3 cellular contexts compared by ENCODE assay signal in genomic region chr16:1770328-1771071, GRCh38.
TF ChIP-seq lines count a peak whose summit lies in the region.

No MANE protein-coding gene starts in this region.

TF ChIP-seq in A549, 52 proteins besides CTCF, POLR2A, EP300 and RAD21:
- TF ChIP-seq HEYL (CRISPR knock-in tag; IDR thresholded peaks at IDR 0.05) (no peak), PBX3 (IDR thresholded peaks at IDR 0.05) (no peak), ZSCAN20 (CRISPR knock-in tag; IDR thresholded peaks at IDR 0.05) (no peak), NPAS2 (CRISPR knock-in tag; IDR thresholded peaks at IDR 0.05; ENCODE audit: borderline replicate concordance) (no peak)
- TF ChIP-seq, protein P1, sequence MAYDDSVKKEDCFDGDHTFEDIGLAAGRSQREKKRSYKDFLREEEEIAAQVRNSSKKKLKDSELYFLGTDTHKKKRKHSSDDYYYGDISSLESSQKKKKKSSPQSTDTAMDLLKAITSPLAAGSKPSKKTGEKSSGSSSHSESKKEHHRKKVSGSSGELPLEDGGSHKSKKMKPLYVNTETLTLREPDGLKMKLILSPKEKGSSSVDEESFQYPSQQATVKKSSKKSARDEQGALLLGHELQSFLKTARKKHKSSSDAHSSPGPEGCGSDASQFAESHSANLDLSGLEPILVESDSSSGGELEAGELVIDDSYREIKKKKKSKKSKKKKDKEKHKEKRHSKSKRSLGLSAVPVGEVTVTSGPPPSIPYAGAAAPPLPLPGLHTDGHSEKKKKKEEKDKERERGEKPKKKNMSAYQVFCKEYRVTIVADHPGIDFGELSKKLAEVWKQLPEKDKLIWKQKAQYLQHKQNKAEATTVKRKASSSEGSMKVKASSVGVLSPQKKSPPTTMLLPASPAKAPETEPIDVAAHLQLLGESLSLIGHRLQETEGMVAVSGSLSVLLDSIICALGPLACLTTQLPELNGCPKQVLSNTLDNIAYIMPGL (CRISPR knock-in tag; IDR thresholded peaks at IDR 0.05; ENCODE audit: borderline replicate concordance): no peak
TF ChIP-seq in A549: peak in this region for 0.

TF ChIP-seq in SK-N-SH treated with all-trans-retinoic acid at 6 μM for 48 hours, 23 proteins besides CTCF, POLR2A, EP300 and RAD21:
- TF ChIP-seq ZNF70 (CRISPR knock-in tag; IDR thresholded peaks at IDR 0.05) (no peak), ZC3H10 (CRISPR knock-in tag; IDR thresholded peaks at IDR 0.05) (no peak), ESRRG (CRISPR knock-in tag; IDR thresholded peaks at IDR 0.05) (no peak), TSHZ2 (CRISPR knock-in tag; IDR thresholded peaks at IDR 0.05) (no peak), ZNF8 (CRISPR knock-in tag; IDR thresholded peaks at IDR 0.05) (no peak)

TF ChIP-seq in GM12878, 131 proteins besides CTCF, POLR2A, EP300 and RAD21 (continues in another document):
- TF ChIP-seq BHLHE40 (IDR thresholded peaks at IDR 0.05; ENCODE audit: borderline replicate concordance in 1 of 2, low read depth in 2 of 2, low read length in 1 of 2) (peak; percentile 39 to 71; a peak in 3 of 4 replicates), SREBF2 (IDR thresholded peaks at IDR 0.05; ENCODE audit: low read length) (no peak), MXI1 (IDR thresholded peaks at IDR 0.05; ENCODE audit: low read depth, low read length) (no peak; the same call in 1 of the 2 replicates), POU2F2 (IDR thresholded peaks at IDR 0.05; ENCODE audit: borderline replicate concordance, low read depth, low read length) (0 out of 3 replicates have a peak, but pooled peaks have one; percentile 10), JUNB (IDR thresholded peaks at IDR 0.05) (no peak), REST (IDR thresholded peaks at IDR 0.05; ENCODE audit: low read depth, low read length) (no peak), HDAC6 (IDR thresholded peaks at IDR 0.05; ENCODE audit: unreplicated experiment) (no peak), ZNF207 (IDR thresholded peaks at IDR 0.05; ENCODE audit: borderline replicate concordance) (peak; percentile 36; the same call in 1 of the 2 replicates), IKZF1 (conservative IDR thresholded peaks at IDR 0.05) (no peak), HSF1 (IDR thresholded peaks at IDR 0.05; ENCODE audit: low read depth, low read length) (no peak), CUX1 (IDR thresholded peaks at IDR 0.05; ENCODE audit: insufficient replicate concordance, low read depth, low read length) (no peak), PRDM15 (CRISPR knock-in tag; IDR thresholded peaks at IDR 0.05) (no peak), BCL11A (IDR thresholded peaks at IDR 0.05; ENCODE audit: low read depth, low read length) (no peak), MYC (IDR thresholded peaks at IDR 0.05; ENCODE audit: insufficient read depth, insufficient read length, insufficient replicate concordance, low read length, severe bottlenecking) (no peak), CHD1 (IDR thresholded peaks at IDR 0.05; ENCODE audit: low read depth, low read length) (no peak), BMI1 (IDR thresholded peaks at IDR 0.05; ENCODE audit: borderline replicate concordance) (no peak), TBL1XR1 (IDR thresholded peaks at IDR 0.05; ENCODE audit: low read depth, low read length) (no peak), ZNF592 (IDR thresholded peaks at IDR 0.05) (no peak), MAX (IDR thresholded peaks at IDR 0.05; ENCODE audit: low read depth, low read length) (no peak), CEBPB (IDR thresholded peaks at IDR 0.05; ENCODE audit: borderline replicate concordance in 1 of 2, low read depth in 2 of 2, low read length in 2 of 2) (no peak), JUND (IDR thresholded peaks at IDR 0.05; ENCODE audit: low read depth, low read length) (no peak), ATF7 (IDR thresholded peaks at IDR 0.05; ENCODE audit: low read depth) (no peak), NBN (IDR thresholded peaks at IDR 0.05) (no peak), RBBP5 (conservative IDR thresholded peaks at IDR 0.05) (no peak), PAX5 (IDR thresholded peaks at IDR 0.05; ENCODE audit: borderline replicate concordance, low read depth, low read length) (peak; percentile 21; the same call in 1 of the 2 replicates), YY1 (IDR thresholded peaks at IDR 0.05; ENCODE audit: low read depth, low read length) (no peak)
- TF ChIP-seq, protein P2, sequence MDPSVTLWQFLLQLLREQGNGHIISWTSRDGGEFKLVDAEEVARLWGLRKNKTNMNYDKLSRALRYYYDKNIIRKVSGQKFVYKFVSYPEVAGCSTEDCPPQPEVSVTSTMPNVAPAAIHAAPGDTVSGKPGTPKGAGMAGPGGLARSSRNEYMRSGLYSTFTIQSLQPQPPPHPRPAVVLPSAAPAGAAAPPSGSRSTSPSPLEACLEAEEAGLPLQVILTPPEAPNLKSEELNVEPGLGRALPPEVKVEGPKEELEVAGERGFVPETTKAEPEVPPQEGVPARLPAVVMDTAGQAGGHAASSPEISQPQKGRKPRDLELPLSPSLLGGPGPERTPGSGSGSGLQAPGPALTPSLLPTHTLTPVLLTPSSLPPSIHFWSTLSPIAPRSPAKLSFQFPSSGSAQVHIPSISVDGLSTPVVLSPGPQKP (IDR thresholded peaks at IDR 0.05; ENCODE audit: low read depth, low read length): no peak
